31 cellular contexts compared by ENCODE assay signal in the genomic region with DNA sequence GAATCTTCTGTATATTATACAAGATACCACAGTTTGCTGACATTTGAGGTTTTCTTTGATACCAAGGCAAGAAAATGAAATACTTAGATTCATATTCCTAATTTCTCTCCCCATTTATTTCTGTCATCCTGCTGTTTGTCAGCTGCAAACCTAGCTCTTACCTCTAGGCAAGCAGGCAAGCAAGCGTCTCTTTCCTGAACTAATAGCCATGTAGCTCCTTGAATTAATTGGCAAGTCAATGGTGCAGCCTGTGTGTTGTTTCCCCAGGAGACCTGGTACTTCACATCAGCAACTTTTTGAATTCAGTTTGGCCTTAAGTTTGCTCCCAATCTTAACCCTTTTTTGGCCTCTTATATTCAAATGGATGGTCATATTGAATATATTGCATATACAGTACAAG.
A peak's percentile ranks its signal among the peaks of the same experiment; 100 is the strongest.
DNase-seq lines count a peak whose midpoint lies in the region; ATAC-seq, FAIRE-seq and TF ChIP-seq lines count a peak whose summit lies in the region.
"Had no signal": no experiment of that assay in that cellular context is flagged by ENCODE, and none has a peak within 500 bp of the region (broad histone marks: within the 10 kb centered on the region; RNA-seq: fewer than 3 reads in every experiment).

No MANE protein-coding gene starts in this region.

- POLR2A ChIA-PET in H1 (lab: Charles Lee; ENCODE audit: partially characterized antibody) = no interaction called here

- H3K18ac ChIP-seq in H1 (ENCODE audit: extremely low read depth, low read length) = no peak overlapping the region

- H3K4me3 Mint-ChIP-seq in GM23338 (no peak overlapping the region), progenitor cell of endocrine pancreas (ENCODE audit: low read depth) (no peak overlapping the region)
- H3K4me3 Mint-ChIP-seq: CD4-positive, alpha-beta memory T cell; nephron had no signal

- H3K36me3 Mint-ChIP-seq in GM23338 (ENCODE audit: low read depth) = no peaks in the 10 kb centered on the region
- no peaks in the 10 kb centered on the region for H3K36me3 Mint-ChIP-seq in progenitor cell of endocrine pancreas (ENCODE audit: insufficient read depth)
- H3K36me3 Mint-ChIP-seq: activated naive CD4-positive, alpha-beta T cell treated with anti-CD3 and anti-CD28 coated beads, Interleukin-2, amount 50 U/mL, for 72 hours; CD4-positive, alpha-beta memory T cell had no signal

- peak in 1 of 2 experiments; percentile 20; a peak in 1 of 4 replicates for TF ChIP-seq CTCF in GM23338 (conservative IDR thresholded peaks at IDR 0.05; ENCODE audit: low read depth in 2 of 2)
- peak in 1 of 3 experiments; percentile 13; a peak in 1 of 4 replicates for TF ChIP-seq CTCF in H1 (IDR thresholded peaks at IDR 0.05; ENCODE audit: control extremely low read depth in 1 of 3, insufficient read depth in 1 of 3, low read depth in 1 of 3, low read length in 3 of 3)
- peak; percentile 9 for TF ChIP-seq CTCF in progenitor cell of endocrine pancreas (IDR thresholded peaks at IDR 0.05; ENCODE audit: unreplicated experiment)

- H2BK5ac ChIP-seq in H1 (ENCODE audit: low read depth, low read length) = no peak overlapping the region

- H3K36me3 ChIP-seq in GM23338 (ENCODE audit: insufficient read depth) (no peaks in the 10 kb centered on the region), H1 (ENCODE audit: control insufficient read depth in 2 of 4, insufficient read depth in 4 of 4, low read length in 3 of 4) (no peaks in the 10 kb centered on the region)
- H3K36me3 ChIP-seq: heart right ventricle, right atrium auricular region had no signal

- H2AFZ ChIP-seq in GM23338 = no peak overlapping the region
- H2AFZ ChIP-seq in H1 (ENCODE audit: low read length) = no peak overlapping the region
- H2AFZ ChIP-seq: parathyroid adenoma had no signal

- H4K91ac ChIP-seq in H1 (replicated peaks; ENCODE audit: insufficient read length, low read length) = no peak overlapping the region

- H2BK120ac ChIP-seq in H1 (replicated peaks; ENCODE audit: low read depth, low read length) = no peak overlapping the region

- H3K9me2 ChIP-seq in GM23338 (ENCODE audit: insufficient read depth) = peaks cover 4% of the 10 kb centered on the region; the same call in 1 of the 2 replicates

- no peak overlapping the region for H3K56ac ChIP-seq in H1 (replicated peaks; ENCODE audit: insufficient read length, low read depth, low read length)

- in situ Hi-C loops in KBM-7 (cut with MboI; ENCODE audit: low pct_unique_long_range_greater_than_20kb, low sequenced_read_pairs) = no loop called here

- no peak overlapping the region for H4K5ac ChIP-seq in H1 (ENCODE audit: insufficient read length, low read depth, low read length)

- no peaks in the 10 kb centered on the region for H3K9me3 ChIP-seq in H1 (ENCODE audit: insufficient read depth in 2 of 2, low read depth in 1 of 2, low read length in 1 of 2)
- H3K9me3 ChIP-seq: heart right ventricle, right atrium auricular region had no signal

- H2AK5ac ChIP-seq in H1 (ENCODE audit: low read depth, low read length) = no peak overlapping the region

- H3K79me1 ChIP-seq in H1 (ENCODE audit: low read depth, low read length) = no peaks in the 10 kb centered on the region

- FAIRE-seq in H1 (lab: Jason Lieb, UNC) = peak; percentile 76
- FAIRE-seq: GM12891 had no signal

- no peak overlapping the region for H3K4me3 ChIP-seq in GM23338
- H3K4me3 ChIP-seq in H1 (ENCODE audit: extremely low read depth in 1 of 4, insufficient read depth in 2 of 4, low read depth in 3 of 4, low read length in 4 of 4) = no peak overlapping the region
- H3K4me3 ChIP-seq: dorsolateral prefrontal cortex, heart right ventricle, right atrium auricular region, smooth muscle cell had no signal

- H3K23ac ChIP-seq in H1 (ENCODE audit: insufficient read length) = no peak overlapping the region

- H3K27ac ChIP-seq in GM23338 (ENCODE audit: low read depth) (no peak overlapping the region), H1 (ENCODE audit: low read depth, low read length) (no peak overlapping the region)
- H3K27ac ChIP-seq: dorsolateral prefrontal cortex, KMS-11, parathyroid adenoma, VCaP had no signal

- TF ChIP-seq RAD21 in H1 (IDR thresholded peaks at IDR 0.05 in 1 of 2, conservative IDR thresholded peaks at IDR 0.05 in 1 of 2; ENCODE audit: low read depth in 2 of 2, low read length in 2 of 2) = peak in 1 of 2 experiments; percentile 36; a peak in 2 of 4 replicates

- H3K4me2 ChIP-seq in GM23338 (no peak overlapping the region), H1 (ENCODE audit: insufficient read depth in 1 of 2, low read depth in 2 of 2, low read length in 2 of 2) (no peak overlapping the region)
- H3K4me2 ChIP-seq: KMS-11, smooth muscle cell had no signal

- no peak for TF ChIP-seq POLR2A in H1 (IDR thresholded peaks at IDR 0.05; ENCODE audit: control extremely low read depth in 1 of 2, low read depth in 2 of 2, low read length in 2 of 2)

- peak; percentile 94 for ATAC-seq in GM23338
- ATAC-seq: activated naive CD4-positive, alpha-beta T cell treated with anti-CD3 and anti-CD28 coated beads, Interleukin-2, amount 50 U/mL, for 72 hours had no signal

- H3K27me3 Mint-ChIP-seq in GM23338 (ENCODE audit: insufficient read depth, low read depth, poor library complexity) (no peaks in the 10 kb centered on the region), progenitor cell of endocrine pancreas (no peaks in the 10 kb centered on the region)
- H3K27me3 Mint-ChIP-seq: CD4-positive, alpha-beta memory T cell had no signal

- H3K4ac ChIP-seq in H1 (replicated peaks; ENCODE audit: insufficient read length, low read depth, low read length) = no peak overlapping the region

- H3K9me3 Mint-ChIP-seq in GM23338 (no peaks in the 10 kb centered on the region), progenitor cell of endocrine pancreas (ENCODE audit: low read depth) (no peaks in the 10 kb centered on the region)
- H3K9me3 Mint-ChIP-seq: activated naive CD4-positive, alpha-beta T cell treated with anti-CD3 and anti-CD28 coated beads, Interleukin-2, amount 50 U/mL, for 72 hours; nephron had no signal

- no peaks in the 10 kb centered on the region for H3F3A ChIP-seq in GM23338 (replicated peaks; ENCODE audit: low read depth)

- H3K14ac ChIP-seq in H1 (ENCODE audit: insufficient read length) = no peak overlapping the region

- H2BK15ac ChIP-seq in H1 (ENCODE audit: low read length) = no peak overlapping the region

- no peak for TF ChIP-seq EP300 in H1 (IDR thresholded peaks at IDR 0.05; ENCODE audit: borderline replicate concordance in 1 of 2, low read depth in 2 of 2, low read length in 2 of 2)

- no peak overlapping the region for H4K8ac ChIP-seq in H1 (ENCODE audit: extremely low read depth, insufficient read depth, low read length)

- H3K27ac Mint-ChIP-seq in GM23338 (no peak overlapping the region), progenitor cell of endocrine pancreas (no peak overlapping the region)
- H3K27ac Mint-ChIP-seq: activated naive CD4-positive, alpha-beta T cell treated with anti-CD3 and anti-CD28 coated beads, Interleukin-2, amount 50 U/mL, for 72 hours; CD4-positive, alpha-beta memory T cell; nephron had no signal

- no peaks in the 10 kb centered on the region for H3K27me3 ChIP-seq in GM23338 (ENCODE audit: insufficient read depth)
- H3K27me3 ChIP-seq in H1 (replicated peaks in 1 of 4; ENCODE audit: control insufficient read depth in 3 of 4, extremely low read depth in 1 of 4, insufficient read depth in 3 of 4, low read length in 3 of 4) = no peaks in the 10 kb centered on the region
- H3K27me3 ChIP-seq: dorsolateral prefrontal cortex, heart right ventricle, right atrium auricular region had no signal

- DNase-seq in NCI-H345 (lab: John Stamatoyannopoulos, UW) = peak; percentile 3
- DNase-seq in NCI-H345 treated with DMSO at 0.1 percent for 48 hours (lab: John Stamatoyannopoulos, UW; ENCODE audit: unreplicated experiment) = no peak
- DNase-seq in GM23338 (ENCODE audit: low spot score) = peak; percentile 58
- DNase-seq in H1 (ENCODE audit: low read depth in 1 of 2, low spot score in 2 of 2) = no peak
- no peak for DNase-seq in progenitor cell of endocrine pancreas (ENCODE audit: low spot score, unreplicated experiment)
- no peak for DNase-seq in NCI-H2029 treated with DMSO at 0.1 percent for 48 hours (lab: John Stamatoyannopoulos, UW)
- no peak for DNase-seq in KBM-7
- DNase-seq: activated CD4-positive, alpha-beta T cell treated with anti-CD3 and anti-CD28 coated beads for 48 hours; activated CD8-positive, alpha-beta memory T cell treated with anti-CD3 and anti-CD28 coated beads for 24 hours; AML-193; amygdala; CD4-positive, alpha-beta memory T cell; dorsolateral prefrontal cortex; foreskin melanocyte; HCEC 1CT; heart right ventricle; mammary epithelial cell; MM.1S; NCI-H146; NCI-H2107; NCI-H524 treated with DMSO at 0.1 percent for 48 hours; stimulated activated naive CD4-positive, alpha-beta T cell; T-helper 9 cell had no signal

- WGBS in H1 (ENCODE audit: extremely low coverage in 1 of 2, insufficient coverage in 1 of 2, insufficient read length in 1 of 2, insufficient replicate concordance in 2 of 2, low coverage in 1 of 2, low lambda C conversion rate in 2 of 2, missing lambda C conversion rate in 1 of 2), 2 experiments = 33% methylated on average over 1 of the region's 1 CpG; no CpG with 5 or more reads in 1 of the 2 experiments

- H3K23me2 ChIP-seq in H1 (ENCODE audit: low read depth, low read length) = no peaks in the 10 kb centered on the region

- H3K9ac ChIP-seq in H1 (replicated peaks in 1 of 4; ENCODE audit: extremely low read depth in 1 of 4, low read depth in 3 of 4, low read length in 3 of 4) = no peak overlapping the region
- H3K9ac ChIP-seq: KMS-11, parathyroid adenoma had no signal

- no peak overlapping the region for H2BK20ac ChIP-seq in H1 (ENCODE audit: low read length)

- H3K79me2 ChIP-seq in GM23338 (replicated peaks; ENCODE audit: insufficient read depth) (no peaks in the 10 kb centered on the region), H1 (ENCODE audit: control insufficient read depth in 1 of 2, insufficient read depth in 2 of 2, low read length in 2 of 2) (no peaks in the 10 kb centered on the region)
- H3K79me2 ChIP-seq: parathyroid adenoma had no signal

- no peak overlapping the region for H2BK12ac ChIP-seq in H1 (ENCODE audit: low read depth, low read length)

- H3K4me1 Mint-ChIP-seq in GM23338 (peaks cover 10% of the 10 kb centered on the region; the same call in 2 of the 3 replicates), progenitor cell of endocrine pancreas (ENCODE audit: low read depth) (peaks cover 7% of the 10 kb centered on the region)
- H3K4me1 Mint-ChIP-seq: CD4-positive, alpha-beta memory T cell; nephron had no signal

- CTCF ChIA-PET in H1 (lab: Charles Lee; ENCODE audit: partially characterized antibody) = interaction anchor here (0.6 to 1.2 kb wide), 3 partner anchors 10 to 694 kb away, joined by 4 read pairs; no protein-coding TSS in a partner anchor

- no peaks in the 10 kb centered on the region for H4K20me1 ChIP-seq in GM23338 (replicated peaks; ENCODE audit: insufficient read depth)
- H4K20me1 ChIP-seq in H1 (replicated peaks in 1 of 2; ENCODE audit: control insufficient read depth in 1 of 2, insufficient read depth in 2 of 2, low read length in 2 of 2) = no peaks in the 10 kb centered on the region

- no peaks in the 10 kb centered on the region for H3K4me1 ChIP-seq in GM23338 (ENCODE audit: insufficient read depth)
- no peaks in the 10 kb centered on the region for H3K4me1 ChIP-seq in H1 (replicated peaks in 1 of 4; ENCODE audit: control insufficient read depth in 3 of 4, insufficient read depth in 4 of 4, low read length in 3 of 4)
- H3K4me1 ChIP-seq: parathyroid adenoma had no signal

TF ChIP-seq in H1, 55 proteins besides CTCF, POLR2A, EP300 and RAD21 (continues in another document):
- no peak for TF ChIP-seq BCL11A (IDR thresholded peaks at IDR 0.05; ENCODE audit: low read depth in 2 of 2, low read length in 2 of 2)

Comparison
In these comparisons a context has a peak if more than half of its experiments do, and no peak if none do; other contexts are left out.
1. DNase-seq: peak in NCI-H345 (single experiment) and GM23338 (single experiment); none in NCI-H345 treated with DMSO at 0.1 percent for 48 hours (single experiment), H1 (0 of 2), progenitor cell of endocrine pancreas (single experiment), NCI-H2029 treated with DMSO at 0.1 percent for 48 hours (single experiment) and KBM-7 (single experiment).